1 cellular context compared by ENCODE assay signal in genomic region chr1:246582301-246583055, GRCh38.
A peak's percentile ranks its signal among the peaks of the same experiment; 100 is the strongest.
TF ChIP-seq lines count a peak whose summit lies in the region.

No MANE protein-coding gene starts in this region.

TF ChIP-seq in HepG2, 621 proteins besides CTCF, POLR2A, EP300 and RAD21 (continued from another document and continues in another):
- no peak for TF ChIP-seq IRF9 (CRISPR knock-in tag; IDR thresholded peaks at IDR 0.05; ENCODE audit: borderline replicate concordance)
- no peak for TF ChIP-seq PCBP1 (IDR thresholded peaks at IDR 0.05; ENCODE audit: borderline replicate concordance, low read depth, low read length)
- no peak for TF ChIP-seq RFX3 (CRISPR knock-in tag; IDR thresholded peaks at IDR 0.05)
- TF ChIP-seq TARDBP (CRISPR knock-in tag; IDR thresholded peaks at IDR 0.05): no peak
- no peak for TF ChIP-seq ZZZ3 (CRISPR knock-in tag; IDR thresholded peaks at IDR 0.05; ENCODE audit: borderline replicate concordance)
- no peak for TF ChIP-seq HNF1B (CRISPR knock-in tag; IDR thresholded peaks at IDR 0.05)
- TF ChIP-seq ZNF781 (CRISPR knock-in tag; IDR thresholded peaks at IDR 0.05; ENCODE audit: borderline replicate concordance, not compliant biosample characterization): no peak
- TF ChIP-seq MXD3 (CRISPR knock-in tag; IDR thresholded peaks at IDR 0.05): no peak
- no peak for TF ChIP-seq NCOA2 (CRISPR knock-in tag; IDR thresholded peaks at IDR 0.05)
- TF ChIP-seq ZNF24 (IDR thresholded peaks at IDR 0.05): no peak
- no peak for TF ChIP-seq ZC3H13 (CRISPR knock-in tag; IDR thresholded peaks at IDR 0.05)
- TF ChIP-seq FOXJ3 (CRISPR knock-in tag; IDR thresholded peaks at IDR 0.05; ENCODE audit: borderline replicate concordance): no peak
- no peak for TF ChIP-seq GATAD1 (CRISPR knock-in tag; IDR thresholded peaks at IDR 0.05)
- TF ChIP-seq SOX6 (IDR thresholded peaks at IDR 0.05): no peak
- TF ChIP-seq SOX6 (CRISPR knock-in tag; IDR thresholded peaks at IDR 0.05): no peak; the same call in 1 of the 2 replicates
- TF ChIP-seq MAZ (IDR thresholded peaks at IDR 0.05; ENCODE audit: borderline replicate concordance, low read depth, low read length): no peak
- 0 out of 2 replicates have a peak, but pooled peaks have one; percentile 14 for TF ChIP-seq MAZ (CRISPR knock-in tag; IDR thresholded peaks at IDR 0.05; ENCODE audit: low read depth)
- TF ChIP-seq PRPF4 (IDR thresholded peaks at IDR 0.05; ENCODE audit: low read depth, low read length, poor library complexity, severe bottlenecking): no peak
- no peak for TF ChIP-seq MYC (CRISPR knock-in tag; IDR thresholded peaks at IDR 0.05; ENCODE audit: borderline replicate concordance)
- no peak for TF ChIP-seq SP1 (IDR thresholded peaks at IDR 0.05)
- no peak for TF ChIP-seq SP1 (CRISPR knock-in tag; IDR thresholded peaks at IDR 0.05)
- TF ChIP-seq IRX3 (CRISPR knock-in tag; IDR thresholded peaks at IDR 0.05; ENCODE audit: borderline replicate concordance, low read depth): no peak
- TF ChIP-seq ZNF275 (CRISPR knock-in tag; IDR thresholded peaks at IDR 0.05; ENCODE audit: borderline replicate concordance): no peak
- TF ChIP-seq TRIM22 (IDR thresholded peaks at IDR 0.05): no peak
- no peak for TF ChIP-seq RERE (CRISPR knock-in tag; IDR thresholded peaks at IDR 0.05; ENCODE audit: low read depth)
- TF ChIP-seq HIVEP1 (CRISPR knock-in tag; IDR thresholded peaks at IDR 0.05): no peak
- no peak for TF ChIP-seq GFI1 (CRISPR knock-in tag; IDR thresholded peaks at IDR 0.05; ENCODE audit: borderline replicate concordance)
- TF ChIP-seq CEBPB (IDR thresholded peaks at IDR 0.05; ENCODE audit: borderline replicate concordance, low read depth, low read length): no peak
- no peak for TF ChIP-seq NAIF1 (CRISPR knock-in tag; IDR thresholded peaks at IDR 0.05; ENCODE audit: borderline replicate concordance)
- TF ChIP-seq ZNF629 (CRISPR knock-in tag; conservative IDR thresholded peaks at IDR 0.05): no peak
- TF ChIP-seq ARID5B (CRISPR knock-in tag; IDR thresholded peaks at IDR 0.05): no peak
- TF ChIP-seq ZNF574 (CRISPR knock-in tag; IDR thresholded peaks at IDR 0.05): 0 out of 2 replicates have a peak, but pooled peaks have one; percentile 21
- TF ChIP-seq RXRA (CRISPR knock-in tag; IDR thresholded peaks at IDR 0.05): no peak
- no peak for TF ChIP-seq IKZF5 (CRISPR knock-in tag; IDR thresholded peaks at IDR 0.05)
- TF ChIP-seq POLR2G (IDR thresholded peaks at IDR 0.05; ENCODE audit: low read depth, low read length): peak; percentile 61; the same call in 1 of the 2 replicates
- no peak for TF ChIP-seq E2F5 (CRISPR knock-in tag; conservative IDR thresholded peaks at IDR 0.05)
- no peak for TF ChIP-seq ARNT (IDR thresholded peaks at IDR 0.05)
- TF ChIP-seq MTA3 (CRISPR knock-in tag; IDR thresholded peaks at IDR 0.05): no peak
- no peak for TF ChIP-seq ZNF512 (CRISPR knock-in tag; IDR thresholded peaks at IDR 0.05)
